20 cellular contexts compared by ENCODE assay signal in the genomic region with DNA sequence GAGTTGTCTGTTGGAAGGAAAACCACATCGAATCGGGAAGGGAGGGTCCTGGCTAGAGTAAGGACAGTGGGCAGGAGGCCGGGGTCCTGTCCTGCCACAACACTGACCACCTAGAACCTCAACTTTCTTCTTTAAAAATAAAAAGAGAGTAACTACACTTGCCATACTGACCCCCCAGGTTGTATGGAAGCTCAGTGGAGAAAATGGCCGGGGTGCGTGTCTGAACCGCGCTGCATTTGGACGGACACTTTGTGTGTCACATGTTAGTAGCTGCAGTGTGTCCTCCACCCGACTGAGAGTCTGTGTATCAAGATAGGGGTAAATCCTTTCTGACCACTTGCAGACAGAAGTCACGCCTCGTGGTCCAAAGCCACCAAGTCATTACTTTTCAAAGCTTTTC.
"Had no signal": no experiment of that assay in that cellular context is flagged by ENCODE, and none has a peak within 500 bp of the region (broad histone marks: within the 10 kb centered on the region; RNA-seq: fewer than 3 reads in every experiment).

No MANE protein-coding gene starts in this region.

- H3K4me3 ChIP-seq: MG63, PC-9, Peyer's patch, SJSA1, SK-N-MC had no signal

- H3K4me1 ChIP-seq: SJSA1 had no signal

- H3K9me3 ChIP-seq: MG63, Peyer's patch, SJSA1 had no signal

- ATAC-seq: HepG2 had no signal

- H3K27ac ChIP-seq: PC-9, Peyer's patch, SJSA1, SK-N-MC had no signal

- H3K36me3 ChIP-seq: MG63, SJSA1 had no signal

- DNase-seq: IMR-90, Karpas-422, KG1, MG63, NCI-H1092 treated with DMSO at 0.1 percent for 48 hours, NCI-H1436, NCI-H187 treated with DMSO at 0.1 percent for 48 hours, NCI-H2029 treated with DMSO at 0.1 percent for 48 hours, NCI-H2171 treated with DMSO at 0.1 percent for 48 hours, NCI-H345, NCI-H524, NCI-H526 treated with DMSO at 0.1 percent for 48 hours, NCI-H774, PC-9, Peyer's patch, Right ventricle myocardium superior, SIG-M5 had no signal

- H3K27me3 ChIP-seq: MG63, Peyer's patch, SJSA1 had no signal
